In the genomic region with DNA sequence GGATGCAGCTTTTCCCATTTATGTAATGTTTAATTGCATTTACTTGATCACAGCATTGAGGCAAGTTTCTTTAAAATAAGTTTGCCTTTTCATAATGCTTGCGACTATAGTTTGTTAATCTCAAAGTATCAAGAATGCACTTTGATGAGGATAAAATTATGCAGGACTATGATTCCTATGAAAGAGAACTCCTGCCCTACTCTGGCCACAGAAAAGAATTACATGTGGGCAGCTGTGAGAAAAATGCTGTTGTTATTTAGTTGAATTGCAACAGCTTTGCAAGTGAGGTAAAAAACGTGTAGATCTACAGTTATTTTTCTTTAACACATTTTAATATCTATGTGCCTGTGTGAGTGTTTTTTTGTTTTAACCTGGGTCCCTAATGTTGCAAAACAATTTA, we compare ENCODE assay signal across 21 cellular contexts. TPM values are rescaled to one million over a fixed set of nuclear protein-coding genes. Genes with fewer than 3 reads are reported as not detected.
DNase-seq lines count a peak whose midpoint lies in the region; ATAC-seq and TF ChIP-seq lines count a peak whose summit lies in the region.
"Had no signal": no experiment of that assay in that cellular context is flagged by ENCODE, and none has a peak within 500 bp of the region (broad histone marks: within the 10 kb centered on the region; RNA-seq: fewer than 3 reads in every experiment).

No MANE protein-coding gene starts in this region.

- H3K4me3 ChIP-seq in upper lobe of right lung = no peak overlapping the region
- H3K4me3 ChIP-seq: gastrocnemius medialis, left ventricle myocardium inferior, smooth muscle cell, thyroid gland had no signal

- DNase-seq in DMS 273 (lab: John Stamatoyannopoulos, UW; ENCODE audit: unreplicated experiment) (peak; percentile 10), DMS 273 treated with DMSO at 0.1 percent for 48 hours (lab: John Stamatoyannopoulos, UW) (no peak), fibroblast of gingiva (ENCODE audit: low read depth) (peak; percentile 26), upper lobe of right lung (no peak)
- no peak for DNase-seq in T-helper 2 cell treated with Interferon-gamma antibody and Interleukin-4, amounts not matched to agents 5 μg/mL and 100 μg/mL, for 36 hours (ENCODE audit: low spot score)
- DNase-seq: activated CD4-positive, alpha-beta T cell treated with anti-CD3 and anti-CD28 coated beads, Interleukin-2, amount 10 ng/mL, durations not matched to agents 7 days and 5 days; activated naive CD4-positive, alpha-beta T cell treated with Interleukin-2 at 50 U/mL for 16 hours; CD4-positive, alpha-beta memory T cell; effector CD4-positive, alpha-beta T cell; gastrocnemius medialis; Karpas-422; left ventricle myocardium inferior; NCI-H187; NCI-H510A; posterior cingulate gyrus; thyroid gland had no signal

- peak; percentile 7 for TF ChIP-seq CTCF in upper lobe of right lung (IDR thresholded peaks at IDR 0.05)

- H3K36me3 ChIP-seq in upper lobe of right lung = peaks cover 32% of the 10 kb centered on the region

- no peaks in the 10 kb centered on the region for H3K9me3 Mint-ChIP-seq in T-helper 2 cell treated with Interferon-gamma antibody and Interleukin-4, amounts not matched to agents 5 μg/mL and 100 μg/mL, for 36 hours
- H3K9me3 Mint-ChIP-seq: activated CD4-positive, alpha-beta T cell treated with anti-CD3 and anti-CD28 coated beads, Interleukin-2, amount 10 ng/mL, durations not matched to agents 7 days and 5 days; CD4-positive, alpha-beta memory T cell had no signal

- peaks cover 20% of the 10 kb centered on the region for H3K36me3 Mint-ChIP-seq in T-helper 2 cell treated with Interferon-gamma antibody and Interleukin-4, amounts not matched to agents 5 μg/mL and 100 μg/mL, for 36 hours (ENCODE audit: low read depth)

- H3K9me3 ChIP-seq in upper lobe of right lung = no peaks in the 10 kb centered on the region
- H3K9me3 ChIP-seq: gastrocnemius medialis, left ventricle myocardium inferior, thyroid gland had no signal

- intact Hi-C loops in upper lobe of right lung (cut with DNase I) = no loop called here

- no peak overlapping the region for H3K27ac ChIP-seq in upper lobe of right lung
- H3K27ac ChIP-seq: 22Rv1, gastrocnemius medialis, left ventricle myocardium inferior, thyroid gland had no signal

- peak; percentile 36; the same call in 1 of the 3 replicates for ATAC-seq in SK-N-SH treated with all-trans-retinoic acid at 6 μM for 48 hours
- no peak for ATAC-seq in upper lobe of right lung
- no peak for ATAC-seq in GM19328 (IDR thresholded peaks at IDR 0.05; ENCODE audit: unreplicated experiment)
- ATAC-seq in GM21367 (IDR thresholded peaks at IDR 0.05; ENCODE audit: unreplicated experiment) = no peak
- ATAC-seq: gastrocnemius medialis had no signal

- H3K27ac Mint-ChIP-seq in T-helper 2 cell treated with Interferon-gamma antibody and Interleukin-4, amounts not matched to agents 5 μg/mL and 100 μg/mL, for 36 hours = no peak overlapping the region
- H3K27ac Mint-ChIP-seq: activated CD4-positive, alpha-beta T cell treated with anti-CD3 and anti-CD28 coated beads, Interleukin-2, amount 10 ng/mL, durations not matched to agents 7 days and 5 days had no signal

- no peaks in the 10 kb centered on the region for H3K27me3 ChIP-seq in upper lobe of right lung
- H3K27me3 ChIP-seq: gastrocnemius medialis, thyroid gland had no signal

- no peaks in the 10 kb centered on the region for H3K4me1 Mint-ChIP-seq in T-helper 2 cell treated with Interferon-gamma antibody and Interleukin-4, amounts not matched to agents 5 μg/mL and 100 μg/mL, for 36 hours (ENCODE audit: low read depth)
- H3K4me1 Mint-ChIP-seq: activated CD4-positive, alpha-beta T cell treated with anti-CD3 and anti-CD28 coated beads, Interleukin-2, amount 10 ng/mL, durations not matched to agents 7 days and 5 days had no signal

- H3K27me3 Mint-ChIP-seq in T-helper 2 cell treated with Interferon-gamma antibody and Interleukin-4, amounts not matched to agents 5 μg/mL and 100 μg/mL, for 36 hours (ENCODE audit: low read depth) = no peaks in the 10 kb centered on the region
- H3K27me3 Mint-ChIP-seq: activated CD4-positive, alpha-beta T cell treated with anti-CD3 and anti-CD28 coated beads, Interleukin-2, amount 10 ng/mL, durations not matched to agents 7 days and 5 days; CD4-positive, alpha-beta memory T cell had no signal

- H3K4me3 Mint-ChIP-seq in T-helper 2 cell treated with Interferon-gamma antibody and Interleukin-4, amounts not matched to agents 5 μg/mL and 100 μg/mL, for 36 hours = no peak overlapping the region
- H3K4me3 Mint-ChIP-seq: activated CD4-positive, alpha-beta T cell treated with anti-CD3 and anti-CD28 coated beads, Interleukin-2, amount 10 ng/mL, durations not matched to agents 7 days and 5 days; CD4-positive, alpha-beta memory T cell had no signal

- no peaks in the 10 kb centered on the region for H3K4me1 ChIP-seq in upper lobe of right lung
- H3K4me1 ChIP-seq: gastrocnemius medialis, left ventricle myocardium inferior, thyroid gland had no signal

TF ChIP-seq in SK-N-SH treated with all-trans-retinoic acid at 6 μM for 48 hours, 23 proteins besides CTCF, POLR2A, EP300 and RAD21:
- TF ChIP-seq ESRRG (CRISPR knock-in tag; IDR thresholded peaks at IDR 0.05) (no peak), ISL1 (CRISPR knock-in tag; IDR thresholded peaks at IDR 0.05) (no peak), ZNF565 (CRISPR knock-in tag; conservative IDR thresholded peaks at IDR 0.05; ENCODE audit: low read depth) (no peak), PPARA (CRISPR knock-in tag; IDR thresholded peaks at IDR 0.05; ENCODE audit: borderline replicate concordance) (no peak), TCF4 (CRISPR knock-in tag; IDR thresholded peaks at IDR 0.05; ENCODE audit: borderline replicate concordance) (no peak), TOX (CRISPR knock-in tag; IDR thresholded peaks at IDR 0.05; ENCODE audit: borderline replicate concordance) (no peak), ZFP3 (CRISPR knock-in tag; IDR thresholded peaks at IDR 0.05) (no peak), ZFP30 (CRISPR knock-in tag; IDR thresholded peaks at IDR 0.05) (no peak), BACH2 (CRISPR knock-in tag; IDR thresholded peaks at IDR 0.05; ENCODE audit: borderline replicate concordance) (no peak), ARNTL (CRISPR knock-in tag; IDR thresholded peaks at IDR 0.05; ENCODE audit: borderline replicate concordance, low read depth) (no peak)
- TF ChIP-seq, protein P1, sequence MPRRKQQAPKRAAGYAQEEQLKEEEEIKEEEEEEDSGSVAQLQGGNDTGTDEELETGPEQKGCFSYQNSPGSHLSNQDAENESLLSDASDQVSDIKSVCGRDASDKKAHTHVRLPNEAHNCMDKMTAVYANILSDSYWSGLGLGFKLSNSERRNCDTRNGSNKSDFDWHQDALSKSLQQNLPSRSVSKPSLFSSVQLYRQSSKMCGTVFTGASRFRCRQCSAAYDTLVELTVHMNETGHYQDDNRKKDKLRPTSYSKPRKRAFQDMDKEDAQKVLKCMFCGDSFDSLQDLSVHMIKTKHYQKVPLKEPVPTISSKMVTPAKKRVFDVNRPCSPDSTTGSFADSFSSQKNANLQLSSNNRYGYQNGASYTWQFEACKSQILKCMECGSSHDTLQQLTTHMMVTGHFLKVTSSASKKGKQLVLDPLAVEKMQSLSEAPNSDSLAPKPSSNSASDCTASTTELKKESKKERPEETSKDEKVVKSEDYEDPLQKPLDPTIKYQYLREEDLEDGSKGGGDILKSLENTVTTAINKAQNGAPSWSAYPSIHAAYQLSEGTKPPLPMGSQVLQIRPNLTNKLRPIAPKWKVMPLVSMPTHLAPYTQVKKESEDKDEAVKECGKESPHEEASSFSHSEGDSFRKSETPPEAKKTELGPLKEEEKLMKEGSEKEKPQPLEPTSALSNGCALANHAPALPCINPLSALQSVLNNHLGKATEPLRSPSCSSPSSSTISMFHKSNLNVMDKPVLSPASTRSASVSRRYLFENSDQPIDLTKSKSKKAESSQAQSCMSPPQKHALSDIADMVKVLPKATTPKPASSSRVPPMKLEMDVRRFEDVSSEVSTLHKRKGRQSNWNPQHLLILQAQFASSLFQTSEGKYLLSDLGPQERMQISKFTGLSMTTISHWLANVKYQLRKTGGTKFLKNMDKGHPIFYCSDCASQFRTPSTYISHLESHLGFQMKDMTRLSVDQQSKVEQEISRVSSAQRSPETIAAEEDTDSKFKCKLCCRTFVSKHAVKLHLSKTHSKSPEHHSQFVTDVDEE (CRISPR knock-in tag; IDR thresholded peaks at IDR 0.05) = no peak
- TF ChIP-seq, protein P2, sequence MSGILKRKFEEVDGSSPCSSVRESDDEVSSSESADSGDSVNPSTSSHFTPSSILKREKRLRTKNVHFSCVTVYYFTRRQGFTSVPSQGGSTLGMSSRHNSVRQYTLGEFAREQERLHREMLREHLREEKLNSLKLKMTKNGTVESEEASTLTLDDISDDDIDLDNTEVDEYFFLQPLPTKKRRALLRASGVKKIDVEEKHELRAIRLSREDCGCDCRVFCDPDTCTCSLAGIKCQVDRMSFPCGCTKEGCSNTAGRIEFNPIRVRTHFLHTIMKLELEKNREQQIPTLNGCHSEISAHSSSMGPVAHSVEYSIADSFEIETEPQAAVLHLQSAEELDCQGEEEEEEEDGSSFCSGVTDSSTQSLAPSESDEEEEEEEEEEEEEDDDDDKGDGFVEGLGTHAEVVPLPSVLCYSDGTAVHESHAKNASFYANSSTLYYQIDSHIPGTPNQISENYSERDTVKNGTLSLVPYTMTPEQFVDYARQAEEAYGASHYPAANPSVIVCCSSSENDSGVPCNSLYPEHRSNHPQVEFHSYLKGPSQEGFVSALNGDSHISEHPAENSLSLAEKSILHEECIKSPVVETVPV (CRISPR knock-in tag; IDR thresholded peaks at IDR 0.05) = no peak
- TF ChIP-seq, protein P3, sequence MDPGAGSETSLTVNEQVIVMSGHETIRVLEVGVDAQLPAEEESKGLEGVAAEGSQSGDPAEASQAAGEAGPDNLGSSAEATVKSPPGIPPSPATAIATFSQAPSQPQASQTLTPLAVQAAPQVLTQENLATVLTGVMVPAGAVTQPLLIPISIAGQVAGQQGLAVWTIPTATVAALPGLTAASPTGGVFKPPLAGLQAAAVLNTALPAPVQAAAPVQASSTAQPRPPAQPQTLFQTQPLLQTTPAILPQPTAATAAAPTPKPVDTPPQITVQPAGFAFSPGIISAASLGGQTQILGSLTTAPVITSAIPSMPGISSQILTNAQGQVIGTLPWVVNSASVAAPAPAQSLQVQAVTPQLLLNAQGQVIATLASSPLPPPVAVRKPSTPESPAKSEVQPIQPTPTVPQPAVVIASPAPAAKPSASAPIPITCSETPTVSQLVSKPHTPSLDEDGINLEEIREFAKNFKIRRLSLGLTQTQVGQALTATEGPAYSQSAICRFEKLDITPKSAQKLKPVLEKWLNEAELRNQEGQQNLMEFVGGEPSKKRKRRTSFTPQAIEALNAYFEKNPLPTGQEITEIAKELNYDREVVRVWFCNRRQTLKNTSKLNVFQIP (CRISPR knock-in tag; IDR thresholded peaks at IDR 0.05; ENCODE audit: borderline replicate concordance, low read depth) = no peak

RNA-seq across cellular contexts. Expression of a gene that starts 12.5 kb away (rescaled TPM):
- total RNA-seq in upper lobe of right lung = 72.8 TPM

RNA-seq across cellular contexts. Expression of a gene that starts 17.5 kb away (rescaled TPM):
- 993 TPM for total RNA-seq in upper lobe of right lung

Comparison
In these comparisons a context has a peak if more than half of its experiments do, and no peak if none do; other contexts are left out.
1. DNase-seq: peak in DMS 273 (single experiment) and fibroblast of gingiva (single experiment); none in DMS 273 treated with DMSO at 0.1 percent for 48 hours (single experiment), upper lobe of right lung (single experiment) and T-helper 2 cell treated with Interferon-gamma antibody and Interleukin-4, amounts not matched to agents 5 μg/mL and 100 μg/mL, for 36 hours (single experiment).